In genomic region chr4:1206299-1207156, GRCh38 we compare ENCODE assay signal across 10 cellular contexts. TPM values are rescaled to one million over a fixed set of nuclear protein-coding genes. Genes with fewer than 3 reads are reported as not detected.
A peak's percentile ranks its signal among the peaks of the same experiment; 100 is the strongest.
DNase-seq lines count a peak whose midpoint lies in the region; ATAC-seq and TF ChIP-seq lines count a peak whose summit lies in the region.
"Had no signal": no experiment of that assay in that cellular context is flagged by ENCODE, and none has a peak within 500 bp of the region (broad histone marks: within the 10 kb centered on the region; RNA-seq: fewer than 3 reads in every experiment).

No MANE protein-coding gene starts in this region.

- no peak overlapping the region for H3K4me3 Mint-ChIP-seq in activated CD4-positive, alpha-beta T cell treated with anti-CD3 and anti-CD28 coated beads for 36 hours
- H3K4me3 Mint-ChIP-seq in endodermal cell: no peak overlapping the region
- H3K4me3 Mint-ChIP-seq: neural progenitor cell had no signal

- DNase-seq in activated CD4-positive, alpha-beta T cell treated with anti-CD3 and anti-CD28 coated beads for 36 hours: peak; percentile 2
- DNase-seq in activated CD4-positive, alpha-beta T cell treated with anti-CD3 and anti-CD28 coated beads, Interleukin-2, amount 50 U/mL, for 4 hours: no peak
- DNase-seq in GM06990 (ENCODE audit: extremely low read depth, insufficient read length) (peak; percentile 12), endodermal cell (peak; percentile 42), ovary (peak in 4 of 5 donors; percentile 23 to 52 (median 34)), OCI-M1 (lab: John Stamatoyannopoulos, UW) (no peak), SK-N-SH (no peak)
- DNase-seq: NCI-H2029 treated with DMSO at 0.1 percent for 48 hours had no signal

- H3K36me3 Mint-ChIP-seq in activated CD4-positive, alpha-beta T cell treated with anti-CD3 and anti-CD28 coated beads for 36 hours (ENCODE audit: low read depth): peaks cover 2% of the 10 kb centered on the region
- peaks cover 4% of the 10 kb centered on the region for H3K36me3 Mint-ChIP-seq in endodermal cell (ENCODE audit: low read depth)
- H3K36me3 Mint-ChIP-seq: neural progenitor cell had no signal

- H3K27ac ChIP-seq in endodermal cell (ENCODE audit: low read depth, low read length) (no peak overlapping the region), ovary (no peak overlapping the region), SK-N-SH (ENCODE audit: low read depth in 2 of 2, low read length in 1 of 2) (no peak overlapping the region; a peak in 1 of 4 replicates)
- H3K27ac ChIP-seq: neural progenitor cell had no signal

- no peaks in the 10 kb centered on the region for H3K9me3 Mint-ChIP-seq in activated CD4-positive, alpha-beta T cell treated with anti-CD3 and anti-CD28 coated beads for 36 hours (ENCODE audit: low read depth)
- H3K9me3 Mint-ChIP-seq in endodermal cell: no peaks in the 10 kb centered on the region
- H3K9me3 Mint-ChIP-seq: neural progenitor cell had no signal

- TF ChIP-seq CTCF in GM06990 (IDR thresholded peaks at IDR 0.05; ENCODE audit: insufficient read depth, low read length, poor library complexity, severe bottlenecking) (no peak), endodermal cell (conservative IDR thresholded peaks at IDR 0.05) (no peak), ovary (IDR thresholded peaks at IDR 0.05) (no peak), SK-N-SH (IDR thresholded peaks at IDR 0.05) (no peak)

- no peaks in the 10 kb centered on the region for H4K20me1 ChIP-seq in SK-N-SH (ENCODE audit: insufficient read depth)

- no peaks in the 10 kb centered on the region for H3K27me3 ChIP-seq in GM06990 (replicated peaks; ENCODE audit: control insufficient read depth, insufficient read depth, low read length)
- H3K27me3 ChIP-seq in endodermal cell (ENCODE audit: control insufficient read depth, insufficient read depth, low read length, poor library complexity, severe bottlenecking): no peaks in the 10 kb centered on the region
- H3K27me3 ChIP-seq in ovary: no peaks in the 10 kb centered on the region
- H3K27me3 ChIP-seq in SK-N-SH (ENCODE audit: insufficient read depth): no peaks in the 10 kb centered on the region
- H3K27me3 ChIP-seq: neural progenitor cell had no signal

- no peak overlapping the region for H3K4me3 ChIP-seq in GM06990 (replicated peaks; ENCODE audit: low read depth, low read length)
- H3K4me3 ChIP-seq in endodermal cell (ENCODE audit: low read length): no peak overlapping the region
- H3K4me3 ChIP-seq in ovary: no peak overlapping the region
- no peak overlapping the region for H3K4me3 ChIP-seq in SK-N-SH (ENCODE audit: low read depth in 2 of 2, low read length in 1 of 2)
- H3K4me3 ChIP-seq: neural progenitor cell had no signal

- TF ChIP-seq RAD21 in SK-N-SH (IDR thresholded peaks at IDR 0.05; ENCODE audit: low read length): no peak

- POLR2A ChIA-PET in activated CD4-positive, alpha-beta T cell treated with anti-CD3 and anti-CD28 coated beads for 36 hours (lab: Charles Lee): no interaction called here
- POLR2A ChIA-PET in SK-N-SH (lab: Yijun Ruan, JAX): no interaction called here

- no peak for ATAC-seq in activated CD4-positive, alpha-beta T cell treated with anti-CD3 and anti-CD28 coated beads for 36 hours
- no peak for ATAC-seq in GM21717 (IDR thresholded peaks at IDR 0.05; ENCODE audit: unreplicated experiment)

- no peak overlapping the region for H3K4me2 ChIP-seq in SK-N-SH
- H3K4me2 ChIP-seq: neural progenitor cell had no signal

- H3F3A ChIP-seq in SK-N-SH (replicated peaks; ENCODE audit: insufficient read depth): no peaks in the 10 kb centered on the region

- H3K27me3 Mint-ChIP-seq in activated CD4-positive, alpha-beta T cell treated with anti-CD3 and anti-CD28 coated beads for 36 hours: no peaks in the 10 kb centered on the region
- peaks cover 2% of the 10 kb centered on the region for H3K27me3 Mint-ChIP-seq in endodermal cell (ENCODE audit: insufficient read depth)

- 92 to 100% methylated on average over 7 to 21 of the region's 21 CpGs for WGBS in endodermal cell (ENCODE audit: insufficient coverage in 1 of 2, insufficient read length in 1 of 2), 2 experiments
- WGBS in ovary, 3 donors: 89 to 93% (median 92%) methylated on average over 19 to 21 of the region's 21 CpGs
- WGBS in SK-N-SH (ENCODE audit: low lambda C conversion rate): 84% methylated on average over 9 of the region's 21 CpGs

- H3K9me2 ChIP-seq in SK-N-SH: no peaks in the 10 kb centered on the region

- peaks cover 4% of the 10 kb centered on the region for H3K36me3 ChIP-seq in GM06990 (ENCODE audit: control insufficient read depth, insufficient read depth, low read length)
- no peaks in the 10 kb centered on the region for H3K36me3 ChIP-seq in endodermal cell (ENCODE audit: control insufficient read depth, insufficient read depth, low read length)
- H3K36me3 ChIP-seq in ovary: no peaks in the 10 kb centered on the region
- peaks cover 0 to 10% of the 10 kb centered on the region in 2 experiments for H3K36me3 ChIP-seq in SK-N-SH (replicated peaks in 1 of 2; ENCODE audit: control insufficient read depth in 1 of 2, insufficient read depth in 2 of 2, low read length in 1 of 2)
- H3K36me3 ChIP-seq: neural progenitor cell had no signal

- H3K9me3 ChIP-seq in endodermal cell (ENCODE audit: control insufficient read depth, low read length) (no peaks in the 10 kb centered on the region), ovary (no peaks in the 10 kb centered on the region), SK-N-SH (no peaks in the 10 kb centered on the region)

- no peaks in the 10 kb centered on the region for H3K79me2 ChIP-seq in SK-N-SH (ENCODE audit: insufficient read depth)

- no peak overlapping the region for H2AFZ ChIP-seq in SK-N-SH (ENCODE audit: low read depth)
- H2AFZ ChIP-seq: neural progenitor cell had no signal

- CTCF ChIA-PET in activated CD4-positive, alpha-beta T cell treated with anti-CD3 and anti-CD28 coated beads for 36 hours (lab: Charles Lee): interaction anchor here (2.4 kb wide), 1 partner anchor 40 kb away, joined by 8 read pairs; no protein-coding TSS in a partner anchor
- CTCF ChIA-PET in SK-N-SH (lab: Yijun Ruan, JAX): interaction anchor here (0.6 to 0.9 kb wide), 2 partner anchors 10 to 375 kb away, joined by 3 to 4 read pairs; no protein-coding TSS in a partner anchor

- H3K4me1 Mint-ChIP-seq in activated CD4-positive, alpha-beta T cell treated with anti-CD3 and anti-CD28 coated beads for 36 hours: peaks cover 29% of the 10 kb centered on the region
- H3K4me1 Mint-ChIP-seq in endodermal cell: no peaks in the 10 kb centered on the region

- H3K9ac ChIP-seq in endodermal cell (ENCODE audit: extremely low read depth, low read length, poor library complexity, severe bottlenecking) (no peak overlapping the region), SK-N-SH (no peak overlapping the region)
- H3K9ac ChIP-seq: neural progenitor cell had no signal

- H3K27ac Mint-ChIP-seq in activated CD4-positive, alpha-beta T cell treated with anti-CD3 and anti-CD28 coated beads for 36 hours: no peak overlapping the region
- no peak overlapping the region for H3K27ac Mint-ChIP-seq in endodermal cell
- H3K27ac Mint-ChIP-seq: neural progenitor cell had no signal

- TF ChIP-seq EP300 in ovary (IDR thresholded peaks at IDR 0.05) (no peak), SK-N-SH (IDR thresholded peaks at IDR 0.05; ENCODE audit: borderline replicate concordance in 1 of 2, low read depth in 1 of 2, low read length in 1 of 2) (no peak)

- no peak for TF ChIP-seq POLR2A in ovary (IDR thresholded peaks at IDR 0.05)

- H3K4me1 ChIP-seq in endodermal cell (ENCODE audit: control insufficient read depth, insufficient read depth, low read length) (no peaks in the 10 kb centered on the region), ovary (ENCODE audit: insufficient read depth) (peaks cover 33% of the 10 kb centered on the region), SK-N-SH (ENCODE audit: control insufficient read depth in 1 of 2, insufficient read depth in 2 of 2, low read depth in 1 of 2, low read length in 1 of 2) (peaks cover 0 to 54% of the 10 kb centered on the region in 2 experiments; a peak in 1 of 4 replicates)
- H3K4me1 ChIP-seq: neural progenitor cell had no signal

- intact Hi-C loops in activated CD4-positive, alpha-beta T cell treated with anti-CD3 and anti-CD28 coated beads for 36 hours (cut with DNase I, micrococcal nuclease): no loop called here
- intact Hi-C loops in ovary (cut with DNase I): loop anchor here in 3 of 4 donors (5.0 kb wide), 2 partner anchors 34 to 39 kb away; partner anchors contain the start of gene SPON2 (in 2 of the 3)

TF ChIP-seq in SK-N-SH, 30 proteins besides CTCF, POLR2A, EP300 and RAD21 (continues in another document):
- TF ChIP-seq TCF12 (IDR thresholded peaks at IDR 0.05) (no peak), IRF3 (IDR thresholded peaks at IDR 0.05; ENCODE audit: low read depth, low read length) (no peak), CHD2 (IDR thresholded peaks at IDR 0.05; ENCODE audit: low read length, partially characterized antibody) (no peak), SIN3A (IDR thresholded peaks at IDR 0.05; ENCODE audit: borderline replicate concordance, low read depth, low read length) (no peak)

RNA-seq across cellular contexts. Expression of gene SPON2, which starts 34.1 kb away (rescaled TPM):
- 1 to 10 TPM; 7.5 to 8.5 TPM for total RNA-seq in activated CD4-positive, alpha-beta T cell treated with anti-CD3 and anti-CD28 coated beads for 36 hours
- total RNA-seq in endodermal cell (1 to 10 TPM; 1.4 to 2.6 TPM), ovary (100 to 1,000 TPM in 1 of 7 donors, 10 to 100 TPM in 6; 12.2 to 104 (median 55.3) TPM)
- 8.4 TPM for polyA plus RNA-seq in endodermal cell (2013, experiment 1 of 2)
- polyA plus RNA-seq in endodermal cell (2013, experiment 2 of 2): 5.3 TPM
- polyA plus RNA-seq in ovary (10 to 100 TPM in 1 of 2 donors, 1 to 10 TPM in 1; 8.0 to 46.2 TPM), SK-N-SH (2012; rRNA removed) (11.4 and 14.5 TPM in 2 replicates)
- polyA plus RNA-seq in SK-N-SH (2012; cell fraction: cytosol; rRNA removed): 4.0 and 5.2 TPM in 2 replicates
- polyA plus RNA-seq in SK-N-SH (2012; cell fraction: nucleus; rRNA removed): 140 and 311 TPM in 2 replicates

RNA-seq across cellular contexts. Expression of gene CTBP1, which starts 42.4 kb away (rescaled TPM):
- total RNA-seq in activated CD4-positive, alpha-beta T cell treated with anti-CD3 and anti-CD28 coated beads for 36 hours: 100 to 1,000 TPM; 152 to 177 TPM
- 100 to 1,000 TPM; 181 to 189 TPM for total RNA-seq in endodermal cell
- polyA plus RNA-seq in endodermal cell (2013, experiment 1 of 2): 145 TPM
- polyA plus RNA-seq in endodermal cell (2013, experiment 2 of 2): 147 TPM
- total RNA-seq in ovary: 100 to 1,000 TPM in 6 of 7 donors, 10 to 100 TPM in 1; 89.5 to 231 (median 154) TPM
- 100 to 1,000 TPM in 1 of 2 donors, 10 to 100 TPM in 1; 45.7 to 124 TPM for polyA plus RNA-seq in ovary
- 158 and 183 TPM in 2 replicates for polyA plus RNA-seq in SK-N-SH (2012; rRNA removed)
- polyA plus RNA-seq in SK-N-SH (2012; cell fraction: cytosol; rRNA removed): 73.8 and 122 TPM in 2 replicates
- 419 and 467 TPM in 2 replicates for polyA plus RNA-seq in SK-N-SH (2012; cell fraction: nucleus; rRNA removed)

Comparison
In these comparisons a context has a peak if more than half of its experiments do, and no peak if none do; other contexts are left out.
1. DNase-seq: peak in activated CD4-positive, alpha-beta T cell treated with anti-CD3 and anti-CD28 coated beads for 36 hours (single experiment), GM06990 (single experiment), endodermal cell (single experiment) and ovary (4 of 5); none in activated CD4-positive, alpha-beta T cell treated with anti-CD3 and anti-CD28 coated beads, Interleukin-2, amount 50 U/mL, for 4 hours (0 of 2), OCI-M1 (single experiment) and SK-N-SH (single experiment).
2. intact Hi-C loops: an anchor here in ovary (5.0 kb wide); none called in activated CD4-positive, alpha-beta T cell treated with anti-CD3 and anti-CD28 coated beads for 36 hours.